In genomic region chr22:25806579-25806978, GRCh38 we compare ENCODE assay signal across 25 cellular contexts.
"Had no signal": no experiment of that assay in that cellular context is flagged by ENCODE, and none has a peak within 500 bp of the region (broad histone marks: within the 10 kb centered on the region; RNA-seq: fewer than 3 reads in every experiment).

No MANE protein-coding gene starts in this region.

- DNase-seq: Kasumi-1, KG1, MM.1S, MV-4-11, NCI-H1092, NCI-H1105, NCI-H1417 treated with DMSO at 0.1 percent for 48 hours, NCI-H1436 treated with DMSO at 0.1 percent for 48 hours, NCI-H1694 treated with DMSO at 0.1 percent for 48 hours, NCI-H187 treated with DMSO at 0.1 percent for 48 hours, NCI-H2029, NCI-H2081, NCI-H2171 treated with DMSO at 0.1 percent for 48 hours, NCI-H2227 treated with DMSO at 0.1 percent for 48 hours, NCI-H345, NCI-H446, NCI-H510A treated with DMSO at 0.1 percent for 48 hours, NCI-H526 treated with DMSO at 0.1 percent for 48 hours, NCI-H774, PC-9, SHP77 treated with DMSO at 0.1 percent for 48 hours, SK-N-SH, SW 1271 had no signal

- ATAC-seq: Panc1, Right ventricle myocardium inferior had no signal
